In genomic region chr19:31264379-31264778, GRCh38 we compare ENCODE assay signal across 25 cellular contexts.
"Had no signal": no experiment of that assay in that cellular context is flagged by ENCODE, and none has a peak within 500 bp of the region (broad histone marks: within the 10 kb centered on the region; RNA-seq: fewer than 3 reads in every experiment).

No MANE protein-coding gene starts in this region.

- DNase-seq: activated CD4-positive, alpha-beta T cell treated with anti-CD3 and anti-CD28 coated beads, Interleukin-2, amount 50 U/mL, for 1 hour; activated CD4-positive, CD25-positive, alpha-beta regulatory T cell treated with anti-CD3 and anti-CD28 coated beads, Interleukin-2, amount 50 U/mL, for 72 hours; activated CD8-positive, alpha-beta memory T cell treated with anti-CD3 and anti-CD28 coated beads, Interleukin-2, amount 50 U/mL, for 4 hours; activated CD8-positive, alpha-beta T cell treated with anti-CD3 and anti-CD28 coated beads, Interleukin-2, amount 10 ng/mL, durations not matched to agents 7 days and 5 days; activated naive CD4-positive, alpha-beta T cell treated with anti-CD3 and anti-CD28 coated beads, Interleukin-2, amount 10 ng/mL, durations not matched to agents 7 days and 5 days; activated T-cell treated with anti-CD3 and anti-CD28 coated beads, Interleukin-2, amount 50 U/mL, for 24 hours; anterior cingulate cortex; body of pancreas; effector memory CD4-positive, alpha-beta T cell; foreskin keratinocyte; immature natural killer cell; kidney glomerular epithelial cell; left ventricle myocardium inferior; pancreas; SK-N-SH; stimulated activated CD4-positive, alpha-beta T cell treated with anti-CD3 and anti-CD28 coated beads, Interleukin-2, amount 100 ng/mL, for 48 hours; stimulated activated CD8-positive, alpha-beta memory T cell treated with anti-CD3 and anti-CD28 coated beads, Interleukin-4, amount 100 ng/mL, for 48 hours; stimulated activated naive B cell treated with anti-CD40 and anti-IgM and Interleukin-4, amounts not matched to agents 10 μg/mL and 1 μg/mL and 100 μg/mL, for 72 hours; trophoblast cell had no signal

- H3K27me3 Mint-ChIP-seq: stimulated activated naive B cell treated with anti-CD40 and anti-IgM and Interleukin-4, amounts not matched to agents 10 μg/mL and 1 μg/mL and 100 μg/mL, for 72 hours had no signal

- H3K4me3 Mint-ChIP-seq: activated CD8-positive, alpha-beta T cell treated with anti-CD3 and anti-CD28 coated beads, Interleukin-2, amount 10 ng/mL, durations not matched to agents 7 days and 5 days; activated naive CD4-positive, alpha-beta T cell treated with anti-CD3 and anti-CD28 coated beads, Interleukin-2, amount 10 ng/mL, durations not matched to agents 7 days and 5 days; activated T-cell treated with anti-CD3 and anti-CD28 coated beads, Interleukin-2, amount 50 U/mL, for 24 hours; immature natural killer cell; natural killer cell treated with Interleukin-12 subunit alpha and Interleukin-12 subunit beta and Interleukin-15 and Interleukin-18, amount 100 ng/mL, for 72 hours; stimulated activated naive B cell treated with anti-CD40 and anti-IgM and Interleukin-4, amounts not matched to agents 10 μg/mL and 1 μg/mL and 100 μg/mL, for 72 hours had no signal

- H3K36me3 Mint-ChIP-seq: activated naive CD4-positive, alpha-beta T cell treated with anti-CD3 and anti-CD28 coated beads, Interleukin-2, amount 10 ng/mL, durations not matched to agents 7 days and 5 days; immature natural killer cell; natural killer cell treated with Interleukin-12 subunit alpha and Interleukin-12 subunit beta and Interleukin-15 and Interleukin-18, amount 100 ng/mL, for 72 hours; stimulated activated naive B cell treated with anti-CD40 and anti-IgM and Interleukin-4, amounts not matched to agents 10 μg/mL and 1 μg/mL and 100 μg/mL, for 72 hours had no signal

- H3K27ac ChIP-seq: body of pancreas, cardiac muscle cell, foreskin keratinocyte, hepatocyte, left ventricle myocardium inferior, pancreas had no signal

- H3K27me3 ChIP-seq: body of pancreas, foreskin keratinocyte, hepatocyte, pancreas had no signal

- H3K9me3 ChIP-seq: body of pancreas, left ventricle myocardium inferior, pancreas, SK-N-SH had no signal

- H3K27ac Mint-ChIP-seq: activated CD8-positive, alpha-beta T cell treated with anti-CD3 and anti-CD28 coated beads, Interleukin-2, amount 10 ng/mL, durations not matched to agents 7 days and 5 days; activated naive CD4-positive, alpha-beta T cell treated with anti-CD3 and anti-CD28 coated beads, Interleukin-2, amount 10 ng/mL, durations not matched to agents 7 days and 5 days; activated T-cell treated with anti-CD3 and anti-CD28 coated beads, Interleukin-2, amount 50 U/mL, for 24 hours; activated T-helper 2 cell treated with anti-CD3 and anti-CD28 coated beads, Interferon-gamma antibody, Interleukin-2, Interleukin-4, amounts not matched to agents 10 μg/mL and 5 μg/mL and 100 μg/mL, durations not matched to agents 14 hours and 24 hours and 36 hours; natural killer cell treated with Interleukin-12 subunit alpha and Interleukin-12 subunit beta and Interleukin-15 and Interleukin-18, amount 100 ng/mL, for 72 hours; stimulated activated naive B cell treated with anti-CD40 and anti-IgM and Interleukin-4, amounts not matched to agents 10 μg/mL and 1 μg/mL and 100 μg/mL, for 72 hours had no signal

- H3K36me3 ChIP-seq: cardiac muscle cell, left ventricle myocardium inferior, pancreas had no signal

- H3K4me1 ChIP-seq: body of pancreas, pancreas had no signal

- H3K9me3 Mint-ChIP-seq: activated naive CD4-positive, alpha-beta T cell treated with anti-CD3 and anti-CD28 coated beads, Interleukin-2, amount 10 ng/mL, durations not matched to agents 7 days and 5 days; activated T-cell treated with anti-CD3 and anti-CD28 coated beads, Interleukin-2, amount 50 U/mL, for 24 hours; activated T-helper 2 cell treated with anti-CD3 and anti-CD28 coated beads, Interferon-gamma antibody, Interleukin-2, Interleukin-4, amounts not matched to agents 10 μg/mL and 5 μg/mL and 100 μg/mL, durations not matched to agents 14 hours and 24 hours and 36 hours; immature natural killer cell; natural killer cell treated with Interleukin-12 subunit alpha and Interleukin-12 subunit beta and Interleukin-15 and Interleukin-18, amount 100 ng/mL, for 72 hours had no signal

- H3K4me1 Mint-ChIP-seq: activated naive CD4-positive, alpha-beta T cell treated with anti-CD3 and anti-CD28 coated beads, Interleukin-2, amount 10 ng/mL, durations not matched to agents 7 days and 5 days; stimulated activated naive B cell treated with anti-CD40 and anti-IgM and Interleukin-4, amounts not matched to agents 10 μg/mL and 1 μg/mL and 100 μg/mL, for 72 hours had no signal

- H3K4me3 ChIP-seq: body of pancreas, cardiac muscle cell, hepatocyte, left ventricle myocardium inferior, pancreas, smooth muscle cell had no signal

- ATAC-seq: activated CD8-positive, alpha-beta T cell treated with anti-CD3 and anti-CD28 coated beads, Interleukin-2, amount 10 ng/mL, durations not matched to agents 7 days and 5 days; body of pancreas; foreskin keratinocyte; pancreas; sciatic nerve; stimulated activated naive B cell treated with anti-CD40 and anti-IgM and Interleukin-4, amounts not matched to agents 10 μg/mL and 1 μg/mL and 100 μg/mL, for 72 hours had no signal
